Comparison of ENCODE assay signal across 11 cellular contexts in the genomic region with DNA sequence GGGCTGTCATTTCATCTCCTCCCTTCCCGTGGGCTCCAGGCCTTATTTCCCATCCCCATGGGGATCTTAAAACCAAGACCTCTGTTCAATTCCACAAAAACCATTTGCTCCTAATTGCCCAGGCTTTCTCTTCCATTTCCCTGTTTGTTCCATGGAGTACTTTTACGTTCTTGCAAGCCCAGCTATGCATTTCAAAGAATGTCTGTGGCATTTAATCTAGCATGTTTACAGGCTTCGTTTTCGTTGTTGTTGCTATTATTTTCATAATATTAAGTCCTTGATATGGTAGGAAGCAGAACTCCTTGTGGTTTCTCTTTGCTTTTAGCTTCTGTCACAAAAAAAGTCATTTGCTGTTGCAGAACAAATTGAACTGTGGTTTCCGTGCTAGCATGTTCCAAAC.
A peak's percentile ranks its signal among the peaks of the same experiment; 100 is the strongest.
DNase-seq lines count a peak whose midpoint lies in the region; TF ChIP-seq lines count a peak whose summit lies in the region.
"Had no signal": no experiment of that assay in that cellular context is flagged by ENCODE, and none has a peak within 500 bp of the region (broad histone marks: within the 10 kb centered on the region; RNA-seq: fewer than 3 reads in every experiment).

No MANE protein-coding gene starts in this region.

- TF ChIP-seq CTCF in WERI-Rb-1 (IDR thresholded peaks at IDR 0.05; ENCODE audit: low read depth, low read length) = no peak

- DNase-seq in KBM-7 = peak; percentile 32
- no peak for DNase-seq in caudate nucleus (lab: John Stamatoyannopoulos, UW)
- peak; percentile 15 for DNase-seq in superior temporal gyrus (ENCODE audit: extremely low spot score)
- DNase-seq in NCI-H2171 (lab: John Stamatoyannopoulos, UW) = no peak
- no peak for DNase-seq in WERI-Rb-1
- DNase-seq in NCI-H345 treated with DMSO at 0.1 percent for 48 hours (lab: John Stamatoyannopoulos, UW; ENCODE audit: unreplicated experiment) = no peak
- DNase-seq: Calu3; CD8-positive, alpha-beta T cell; GM23248 had no signal

- H3K9ac ChIP-seq in BLaER1 = no peak overlapping the region
- H3K9ac ChIP-seq: GM23248 had no signal

- peak overlapping the region; percentile 62 for H3K4me2 ChIP-seq in BLaER1

- no peaks in the 10 kb centered on the region for H3K27me3 ChIP-seq in BLaER1
- no peaks in the 10 kb centered on the region for H3K27me3 ChIP-seq in WERI-Rb-1 (ENCODE audit: insufficient read depth, low read depth, severe bottlenecking)

- H3K36me3 ChIP-seq in BLaER1 (no peaks in the 10 kb centered on the region), WERI-Rb-1 (no peaks in the 10 kb centered on the region)
- H3K36me3 ChIP-seq: HAP-1 had no signal

- H4K20me1 ChIP-seq in BLaER1 = no peaks in the 10 kb centered on the region

- in situ Hi-C loops in KBM-7 (cut with MboI; ENCODE audit: low pct_unique_long_range_greater_than_20kb, low sequenced_read_pairs) = no loop called here

- no peak overlapping the region for H3K4me3 ChIP-seq in BLaER1
- no peak overlapping the region for H3K4me3 ChIP-seq in WERI-Rb-1 (ENCODE audit: low read depth, low read length)
- H3K4me3 ChIP-seq: GM23248, HAP-1 had no signal

- H3K4me1 ChIP-seq in BLaER1 = peaks cover 53% of the 10 kb centered on the region
- H3K4me1 ChIP-seq: HAP-1 had no signal

- H3K27ac ChIP-seq in BLaER1 (no peak overlapping the region), caudate nucleus (ENCODE audit: low read depth, low read length) (peak overlapping the region; percentile 39), WERI-Rb-1 (no peak overlapping the region)
- H3K27ac ChIP-seq: GM23248 had no signal

- H3K9me3 ChIP-seq in BLaER1 (peaks cover 10% of the 10 kb centered on the region), WERI-Rb-1 (ENCODE audit: severe bottlenecking) (peaks cover 2% of the 10 kb centered on the region)
- H3K9me3 ChIP-seq: HAP-1 had no signal

Comparison
In these comparisons a context has a peak if more than half of its experiments do, and no peak if none do; other contexts are left out.
1. DNase-seq: peak in KBM-7 (single experiment) and superior temporal gyrus (single experiment); none in caudate nucleus (0 of 61), NCI-H2171 (single experiment), WERI-Rb-1 (single experiment) and NCI-H345 treated with DMSO at 0.1 percent for 48 hours (single experiment).